ENCODE assay signal across 8 cellular contexts in genomic region chr2:25253153-25253617, GRCh38.
DNase-seq lines count a peak whose midpoint lies in the region; ATAC-seq and TF ChIP-seq lines count a peak whose summit lies in the region.

No MANE protein-coding gene starts in this region.

- TF ChIP-seq CTCF in WERI-Rb-1 (IDR thresholded peaks at IDR 0.05; ENCODE audit: low read depth, low read length), result no peak
- TF ChIP-seq CTCF in fibroblast of villous mesenchyme (IDR thresholded peaks at IDR 0.05; ENCODE audit: insufficient read depth, low read depth, low read length), result no peak
- no peak for TF ChIP-seq CTCF in parathyroid adenoma (IDR thresholded peaks at IDR 0.05)

- H3K9me3 Mint-ChIP-seq in CD8-positive, alpha-beta memory T cell, result no peaks in the 10 kb centered on the region

- H3K4me3 ChIP-seq in CD8-positive, alpha-beta memory T cell (ENCODE audit: low read length), result no peak overlapping the region
- H3K4me3 ChIP-seq in WERI-Rb-1 (ENCODE audit: low read depth, low read length) (peak overlapping the region; percentile 50), fibroblast of villous mesenchyme (ENCODE audit: low read depth, low read length) (peak overlapping the region; percentile 60), parathyroid adenoma (ENCODE audit: low read depth, low read length) (no peak overlapping the region)

- DNase-seq in CD8-positive, alpha-beta memory T cell, result no peak
- DNase-seq in WERI-Rb-1 (no peak), fibroblast of villous mesenchyme (ENCODE audit: low read depth) (no peak), iPS-NIHi7 (ENCODE audit: extremely low spot score) (no peak), cortex of kidney (lab: John Stamatoyannopoulos, UW) (no peak), HT-29 (ENCODE audit: low spot score) (no peak)

- H3K9me3 ChIP-seq in CD8-positive, alpha-beta memory T cell (ENCODE audit: low read length), result no peaks in the 10 kb centered on the region
- H3K9me3 ChIP-seq in WERI-Rb-1 (ENCODE audit: severe bottlenecking) (no peaks in the 10 kb centered on the region), parathyroid adenoma (ENCODE audit: control insufficient read depth, low read length) (no peaks in the 10 kb centered on the region)

- peaks cover 17% of the 10 kb centered on the region for H3K4me1 ChIP-seq in CD8-positive, alpha-beta memory T cell (ENCODE audit: insufficient read depth, low read length)
- H3K4me1 ChIP-seq in parathyroid adenoma, result peaks cover 6% of the 10 kb centered on the region

- no peak overlapping the region for H3K9ac ChIP-seq in parathyroid adenoma

- H3K36me3 Mint-ChIP-seq in CD8-positive, alpha-beta memory T cell, result peaks cover 0 to 38% (median 15%) of the 10 kb centered on the region in 3 donors

- POLR2A ChIA-PET in CD8-positive, alpha-beta memory T cell (lab: Charles Lee), result interaction anchor here (0.6 to 2.6 kb wide), 8 partner anchors 14 to 334 kb away, joined by 3 to 20 read pairs (median 3); no protein-coding TSS in a partner anchor

- H3K27ac Mint-ChIP-seq in CD8-positive, alpha-beta memory T cell, result peak overlapping the region in 7 of 8 donors; percentile 51 to 83 (median 69)

- H3K4me2 ChIP-seq in parathyroid adenoma (ENCODE audit: low read length), result peak overlapping the region; percentile 79

- H3K27me3 Mint-ChIP-seq in CD8-positive, alpha-beta memory T cell, result peaks cover 0 to 4% of the 10 kb centered on the region in 2 donors

- H3K79me2 ChIP-seq in parathyroid adenoma, result no peaks in the 10 kb centered on the region

- H3K36me3 ChIP-seq in CD8-positive, alpha-beta memory T cell (ENCODE audit: insufficient read depth, low read length), result peaks cover 7% of the 10 kb centered on the region
- H3K36me3 ChIP-seq in WERI-Rb-1 (peaks cover 42% of the 10 kb centered on the region), parathyroid adenoma (ENCODE audit: control insufficient read depth, insufficient read depth, low read length) (no peaks in the 10 kb centered on the region)

- no peak overlapping the region for H2AFZ ChIP-seq in parathyroid adenoma

- peak overlapping the region; percentile 69 to 90 (median 76) for H3K4me3 Mint-ChIP-seq in CD8-positive, alpha-beta memory T cell

- no peak overlapping the region for H3K27ac ChIP-seq in CD8-positive, alpha-beta memory T cell (ENCODE audit: low read depth, low read length)
- H3K27ac ChIP-seq in WERI-Rb-1, result peak overlapping the region; percentile 99
- peak overlapping the region; percentile 13 for H3K27ac ChIP-seq in parathyroid adenoma

- CTCF ChIA-PET in CD8-positive, alpha-beta memory T cell (lab: Charles Lee), result interaction anchor here (1.3 to 5.2 kb wide), 6 partner anchors 20 to 109 kb away, joined by 3 to 22 read pairs (median 9); no protein-coding TSS in a partner anchor

- H3K27me3 ChIP-seq in CD8-positive, alpha-beta memory T cell (ENCODE audit: insufficient read depth, low read length, poor library complexity, severe bottlenecking), result no peaks in the 10 kb centered on the region
- H3K27me3 ChIP-seq in WERI-Rb-1 (ENCODE audit: insufficient read depth, low read depth, severe bottlenecking) (no peaks in the 10 kb centered on the region), parathyroid adenoma (ENCODE audit: control insufficient read depth, insufficient read depth, low read length) (no peaks in the 10 kb centered on the region)

- no peak for ATAC-seq in esophagus mucosa

- H3K4me1 Mint-ChIP-seq in CD8-positive, alpha-beta memory T cell, result peaks cover 30 to 44% (median 37%) of the 10 kb centered on the region in 3 donors

Comparison
In these comparisons a context has a peak if more than half of its experiments do, and no peak if none do; other contexts are left out.
1. H3K4me3 ChIP-seq: peak in WERI-Rb-1 (single experiment) and fibroblast of villous mesenchyme (single experiment); none in CD8-positive, alpha-beta memory T cell (single experiment) and parathyroid adenoma (single experiment).